1 cellular context compared by ENCODE assay signal in genomic region chr2:175004980-175005832, GRCh38.
TF ChIP-seq lines count a peak whose summit lies in the region.

CHN1 (minus strand) TSS chr2:175005381; CDS start chr2:175004912, 469 bp downstream.

TF ChIP-seq in HepG2, 621 proteins besides CTCF, POLR2A, EP300 and RAD21 (continued from another document and continues in another):
- TF ChIP-seq SNAPC4 (CRISPR knock-in tag; IDR thresholded peaks at IDR 0.05) (no peak), ZNF546 (CRISPR knock-in tag; conservative IDR thresholded peaks at IDR 0.05) (no peak), TFDP2 (CRISPR knock-in tag; IDR thresholded peaks at IDR 0.05) (peak; percentile 61; the same call in 1 of the 2 replicates), HMGXB4 (CRISPR knock-in tag; IDR thresholded peaks at IDR 0.05; ENCODE audit: borderline replicate concordance in 1 of 2, low read depth in 1 of 2) (peak in 1 of 2 experiments; percentile 63; a peak in 1 of 4 replicates), XRCC5 (optimal IDR thresholded peaks at IDR 0.05; ENCODE audit: low read length) (peak; percentile 86), ZNF670 (CRISPR knock-in tag; IDR thresholded peaks at IDR 0.05; ENCODE audit: borderline replicate concordance) (no peak), ZNF280B (CRISPR knock-in tag; IDR thresholded peaks at IDR 0.05; ENCODE audit: borderline replicate concordance) (no peak), KDM4B (CRISPR knock-in tag; IDR thresholded peaks at IDR 0.05) (no peak), JUND (CRISPR knock-in tag; IDR thresholded peaks at IDR 0.05) (no peak), ONECUT2 (CRISPR knock-in tag; IDR thresholded peaks at IDR 0.05) (no peak), ZNF281 (CRISPR knock-in tag; IDR thresholded peaks at IDR 0.05; ENCODE audit: borderline replicate concordance) (no peak), ZNF615 (CRISPR knock-in tag; IDR thresholded peaks at IDR 0.05; ENCODE audit: borderline replicate concordance) (no peak), ARID4A (CRISPR knock-in tag; IDR thresholded peaks at IDR 0.05; ENCODE audit: borderline replicate concordance) (peak; percentile 70; the same call in 1 of the 2 replicates), ZNF549 (CRISPR knock-in tag; IDR thresholded peaks at IDR 0.05) (no peak), E2F1 (CRISPR knock-in tag; IDR thresholded peaks at IDR 0.05) (peak; percentile 19; the same call in 1 of the 2 replicates), UBTF (CRISPR knock-in tag; IDR thresholded peaks at IDR 0.05) (peak; percentile 83; the same call in 1 of the 2 replicates), SAP130 (CRISPR knock-in tag; IDR thresholded peaks at IDR 0.05; ENCODE audit: low read depth) (peak; percentile 71), ZNF513 (CRISPR knock-in tag; conservative IDR thresholded peaks at IDR 0.05) (no peak), ZNF850 (CRISPR knock-in tag; conservative IDR thresholded peaks at IDR 0.05) (0 out of 2 replicates have a peak, but pooled peaks have one; percentile 38), ZNF362 (CRISPR knock-in tag; IDR thresholded peaks at IDR 0.05; ENCODE audit: borderline replicate concordance) (no peak), MAZ (IDR thresholded peaks at IDR 0.05; ENCODE audit: borderline replicate concordance, low read depth, low read length) (0 out of 2 replicates have a peak, but pooled peaks have one; percentile 10), MAZ (CRISPR knock-in tag; IDR thresholded peaks at IDR 0.05; ENCODE audit: low read depth) (no peak), ZNF616 (CRISPR knock-in tag; IDR thresholded peaks at IDR 0.05; ENCODE audit: low read depth) (no peak), ZNF639 (CRISPR knock-in tag; conservative IDR thresholded peaks at IDR 0.05) (no peak)
